Comparison of ENCODE assay signal across 15 cellular contexts in genomic region chr5:10453564-10453963, GRCh38. TPM values are rescaled to one million over a fixed set of nuclear protein-coding genes. Genes with fewer than 3 reads are reported as not detected.
A peak's percentile ranks its signal among the peaks of the same experiment; 100 is the strongest.
DNase-seq lines count a peak whose midpoint lies in the region; ATAC-seq and TF ChIP-seq lines count a peak whose summit lies in the region.
"Had no signal": no experiment of that assay in that cellular context is flagged by ENCODE, and none has a peak within 500 bp of the region (broad histone marks: within the 10 kb centered on the region; RNA-seq: fewer than 3 reads in every experiment).

No MANE protein-coding gene starts in this region.

- intact Hi-C loops in PC-9 (cut with micrococcal nuclease; ENCODE audit: unreplicated experiment), result loop anchor here (1.0 to 10.0 kb wide), 16 partner anchors 26 to 1269 kb away; no protein-coding TSS in a partner anchor
- intact Hi-C loops in activated CD8-positive, alpha-beta T cell treated with anti-CD3 and anti-CD28 coated beads for 36 hours (cut with micrococcal nuclease), result loop anchor here (5.0 to 10.0 kb wide), 2 partner anchors 174 to 1041 kb away; no protein-coding TSS in a partner anchor

- CTCF ChIA-PET in HEK293 (lab: Yijun Ruan, JAX), result interaction anchor here (0.5 to 9.1 kb wide), 29 partner anchors 9 to 1268 kb away, joined by 3 to 175 read pairs (median 6); no protein-coding TSS in a partner anchor
- CTCF ChIA-PET in PC-9 (lab: Charles Lee), result interaction anchor here (0.5 to 6.5 kb wide), 12 partner anchors 10 to 271 kb away, joined by 3 to 69 read pairs (median 4); partner anchors contain the start of gene ANKRD33B
- CTCF ChIA-PET in activated CD8-positive, alpha-beta T cell treated with anti-CD3 and anti-CD28 coated beads for 36 hours (lab: Charles Lee), result interaction anchor here (1.5 to 6.0 kb wide), 4 partner anchors 8 to 236 kb away, joined by 8 to 89 read pairs (median 16); no protein-coding TSS in a partner anchor

- no peaks in the 10 kb centered on the region for H3K79me2 ChIP-seq in PC-9 (ENCODE audit: low read depth)

- no TSS peak for BruUV-seq in PC-9 (replicated peaks; lab: Mats Ljungman, UMichigan)

- no peak for ATAC-seq in activated CD8-positive, alpha-beta T cell treated with anti-CD3 and anti-CD28 coated beads for 36 hours
- ATAC-seq in HG03159 (IDR thresholded peaks at IDR 0.05; ENCODE audit: unreplicated experiment), result no peak

- H3K4me3 Mint-ChIP-seq in activated CD8-positive, alpha-beta T cell treated with anti-CD3 and anti-CD28 coated beads for 36 hours, result no peak overlapping the region
- H3K4me3 Mint-ChIP-seq: activated naive CD4-positive, alpha-beta T cell treated with anti-CD3 and anti-CD28 coated beads, Interleukin-2, amount 10 ng/mL, durations not matched to agents 7 days and 5 days; nephron had no signal

- H3K4me1 ChIP-seq in HEK293 (ENCODE audit: control insufficient read depth, insufficient read depth, low read length) (no peaks in the 10 kb centered on the region; the same call in 1 of the 2 replicates), PC-9 (replicated peaks; ENCODE audit: insufficient read depth) (peaks cover 47% of the 10 kb centered on the region), skeletal muscle satellite cell (ENCODE audit: control insufficient read depth, insufficient read depth, low read length) (peaks cover 37% of the 10 kb centered on the region)

- H3K9me3 Mint-ChIP-seq in activated CD8-positive, alpha-beta T cell treated with anti-CD3 and anti-CD28 coated beads for 36 hours, result no peaks in the 10 kb centered on the region
- H3K9me3 Mint-ChIP-seq: activated naive CD4-positive, alpha-beta T cell treated with anti-CD3 and anti-CD28 coated beads, Interleukin-2, amount 10 ng/mL, durations not matched to agents 7 days and 5 days; nephron had no signal

- TF ChIP-seq CTCF in HEK293 (tag by site-specific recombination; IDR thresholded peaks at IDR 0.05) (no peak), PC-9 (conservative IDR thresholded peaks at IDR 0.05) (no peak), fibroblast of mammary gland (conservative IDR thresholded peaks at IDR 0.05; ENCODE audit: control insufficient read depth, insufficient read depth, low read depth, low read length) (no peak)
- no peak for TF ChIP-seq CTCF in activated CD8-positive, alpha-beta T cell treated with anti-CD3 and anti-CD28 coated beads for 36 hours (IDR thresholded peaks at IDR 0.05)

- no peaks in the 10 kb centered on the region for H4K20me1 ChIP-seq in PC-9 (ENCODE audit: insufficient read depth)

- H3K9me3 ChIP-seq in HEK293 (ENCODE audit: control insufficient read depth, insufficient read depth, low read depth, low read length) (no peaks in the 10 kb centered on the region), PC-9 (ENCODE audit: insufficient read depth, low read depth) (no peaks in the 10 kb centered on the region), skeletal muscle satellite cell (replicated peaks; ENCODE audit: low read length) (no peaks in the 10 kb centered on the region)

- no peaks in the 10 kb centered on the region for H3K9me2 ChIP-seq in PC-9 (ENCODE audit: insufficient read depth)

- H3K27me3 ChIP-seq in PC-9 (ENCODE audit: insufficient read depth, low read depth), result no peaks in the 10 kb centered on the region
- H3K27me3 ChIP-seq in skeletal muscle satellite cell (ENCODE audit: control insufficient read depth, insufficient read depth, low read length), result no peaks in the 10 kb centered on the region

- no peak overlapping the region for H2AFZ ChIP-seq in PC-9

- H3K27ac Mint-ChIP-seq in activated CD8-positive, alpha-beta T cell treated with anti-CD3 and anti-CD28 coated beads for 36 hours, result no peak overlapping the region
- H3K27ac Mint-ChIP-seq: activated naive CD4-positive, alpha-beta T cell treated with anti-CD3 and anti-CD28 coated beads, Interleukin-2, amount 10 ng/mL, durations not matched to agents 7 days and 5 days; nephron had no signal

- no peaks in the 10 kb centered on the region for H3K4me1 Mint-ChIP-seq in activated CD8-positive, alpha-beta T cell treated with anti-CD3 and anti-CD28 coated beads for 36 hours (ENCODE audit: low read depth)

- H3K27ac ChIP-seq in HEK293 (ENCODE audit: extremely low read depth, low read depth, low read length) (no peak overlapping the region), PC-9 (peak overlapping the region; percentile 72)

- H3K27me3 Mint-ChIP-seq in activated CD8-positive, alpha-beta T cell treated with anti-CD3 and anti-CD28 coated beads for 36 hours, result no peaks in the 10 kb centered on the region

- H3K36me3 ChIP-seq in HEK293 (ENCODE audit: control insufficient read depth in 2 of 2, insufficient read depth in 1 of 2, low read length in 2 of 2) (no peaks in the 10 kb centered on the region), PC-9 (ENCODE audit: low read depth) (no peaks in the 10 kb centered on the region), skeletal muscle satellite cell (ENCODE audit: insufficient read depth, low read length) (no peaks in the 10 kb centered on the region)

- peak overlapping the region; percentile 58 for H3K4me2 ChIP-seq in PC-9
- peak overlapping the region; percentile 55 for H3K4me2 ChIP-seq in skeletal muscle satellite cell (ENCODE audit: low read length)

- peak; percentile 93 to 94 for DNase-seq in PC-9
- DNase-seq in fibroblast of mammary gland (ENCODE audit: low read depth), result peak; percentile 16
- no peak for DNase-seq in activated CD8-positive, alpha-beta T cell treated with anti-CD3 and anti-CD28 coated beads for 36 hours
- DNase-seq in effector CD4-positive, alpha-beta T cell, result no peak
- DNase-seq: activated naive CD4-positive, alpha-beta T cell treated with anti-CD3 and anti-CD28 coated beads, Interleukin-2, amount 10 ng/mL, durations not matched to agents 7 days and 5 days; cerebellar nuclear complex; COR-L47; KG1; NCI-H2081 treated with DMSO at 0.1 percent for 48 hours; T-helper 9 cell had no signal

- peaks cover 20% of the 10 kb centered on the region for H3F3A ChIP-seq in PC-9 (ENCODE audit: insufficient read depth, low read depth)

- no peaks in the 10 kb centered on the region for H3K36me3 Mint-ChIP-seq in activated CD8-positive, alpha-beta T cell treated with anti-CD3 and anti-CD28 coated beads for 36 hours (ENCODE audit: low read depth)

- no peak overlapping the region for H3K4me3 ChIP-seq in HEK293 (ENCODE audit: low read depth, low read length)
- H3K4me3 ChIP-seq in PC-9, result no peak overlapping the region
- no peak overlapping the region for H3K4me3 ChIP-seq in fibroblast of mammary gland (ENCODE audit: control insufficient read depth, low read depth, low read length)
- no peak overlapping the region for H3K4me3 ChIP-seq in skeletal muscle satellite cell (ENCODE audit: low read length)

- POLR2A ChIA-PET in HEK293 (lab: Yijun Ruan, JAX) (interaction anchor here (0.6 to 1.5 kb wide), 3 partner anchors 91 to 174 kb away, joined by 3 to 4 read pairs (median 3); no protein-coding TSS in a partner anchor), PC-9 (lab: Charles Lee; ENCODE audit: unreplicated experiment) (interaction anchor here (0.5 to 1.7 kb wide), 5 partner anchors 25 to 193 kb away, joined by 3 to 10 read pairs (median 5); no protein-coding TSS in a partner anchor)
- POLR2A ChIA-PET in activated CD8-positive, alpha-beta T cell treated with anti-CD3 and anti-CD28 coated beads for 36 hours (lab: Charles Lee), result no interaction called here

- peak overlapping the region; percentile 39 for H3K9ac ChIP-seq in skeletal muscle satellite cell (ENCODE audit: low read depth, low read length)

TF ChIP-seq in HEK293, 187 proteins besides CTCF, POLR2A, EP300 and RAD21:
- TF ChIP-seq ZNF791 (tag by site-specific recombination; IDR thresholded peaks at IDR 0.05) (no peak), ZBTB20 (tag by site-specific recombination; IDR thresholded peaks at IDR 0.05) (peak; percentile 46; the same call in 1 of the 2 replicates)

RNA-seq across cellular contexts. Expression of gene ROPN1L, which starts 11.9 kb away (rescaled TPM):
- 7.1 and 10.3 TPM in 2 replicates for total RNA-seq in PC-9 (2021)
- total RNA-seq in skeletal muscle satellite cell (2012; rRNA removed), result 0.87 and 1.0 TPM in 2 replicates
- not detected for total RNA-seq in activated CD8-positive, alpha-beta T cell treated with anti-CD3 and anti-CD28 coated beads for 36 hours
- total RNA-seq: skeletal muscle tissue had no signal

Comparison
In these comparisons a context has a peak if more than half of its experiments do, and no peak if none do; other contexts are left out.
1. DNase-seq: peak in PC-9 (2 of 2) and fibroblast of mammary gland (single experiment); none in activated CD8-positive, alpha-beta T cell treated with anti-CD3 and anti-CD28 coated beads for 36 hours (single experiment) and effector CD4-positive, alpha-beta T cell (single experiment).